4 cellular contexts compared by ENCODE assay signal in genomic region chr4:5946653-5947052, GRCh38. TPM values are rescaled to one million over a fixed set of nuclear protein-coding genes. Genes with fewer than 3 reads are reported as not detected.
"Had no signal": no experiment of that assay in that cellular context is flagged by ENCODE, and none has a peak within 500 bp of the region (broad histone marks: within the 10 kb centered on the region; RNA-seq: fewer than 3 reads in every experiment).

No MANE protein-coding gene starts in this region.

RNA-seq across cellular contexts. Expression of gene CRMP1, which starts 53.8 kb away (rescaled TPM):
- total RNA-seq: OCI-LY7, PC-3, PC-9, SJSA1 had no signal
